Comparison of ENCODE assay signal across 7 cellular contexts in genomic region chr9:136769710-136770191, GRCh38. TPM values are rescaled to one million over a fixed set of nuclear protein-coding genes. Genes with fewer than 3 reads are reported as not detected.
A peak's percentile ranks its signal among the peaks of the same experiment; 100 is the strongest.
DNase-seq lines count a peak whose midpoint lies in the region; ATAC-seq and TF ChIP-seq lines count a peak whose summit lies in the region.
"Had no signal": no experiment of that assay in that cellular context is flagged by ENCODE, and none has a peak within 500 bp of the region (broad histone marks: within the 10 kb centered on the region; RNA-seq: fewer than 3 reads in every experiment).

No MANE protein-coding gene starts in this region.

- peaks cover 0 to 8% of the 10 kb centered on the region in 2 experiments; a peak in 1 of 4 replicates for H3K4me1 ChIP-seq in HCT116 (ENCODE audit: control insufficient read depth in 1 of 2, insufficient read depth in 2 of 2, low read length in 2 of 2)

- H3K27ac ChIP-seq in HCT116 (ENCODE audit: low read depth, low read length) (no peak overlapping the region), WERI-Rb-1 (peak overlapping the region; percentile 58)

- H3K36me3 ChIP-seq in HCT116 (ENCODE audit: control insufficient read depth in 1 of 2, insufficient read depth in 2 of 2, low read length in 2 of 2) (no peaks in the 10 kb centered on the region), WERI-Rb-1 (no peaks in the 10 kb centered on the region)

- H2AFZ ChIP-seq in HCT116 (ENCODE audit: low read depth, low read length, poor library complexity, severe bottlenecking): no peak overlapping the region

- TF ChIP-seq CTCF in HCT116 (IDR thresholded peaks at IDR 0.05 in 2 of 3, conservative IDR thresholded peaks at IDR 0.05 in 1 of 3; ENCODE audit: borderline replicate concordance in 1 of 3, insufficient read depth in 1 of 3, low read depth in 2 of 3, low read length in 2 of 3) (peak; percentile 26 to 70 (median 49); a peak in 4 of 6 replicates), WERI-Rb-1 (IDR thresholded peaks at IDR 0.05; ENCODE audit: low read depth, low read length) (peak; percentile 85), glutamatergic neuron (IDR thresholded peaks at IDR 0.05; ENCODE audit: partially characterized antibody, unreplicated experiment) (peak; percentile 64)

- no peak overlapping the region for H3K4me3 Mint-ChIP-seq in glutamatergic neuron (ENCODE audit: unreplicated experiment)

- H3K36me3 Mint-ChIP-seq in glutamatergic neuron (ENCODE audit: unreplicated experiment): no peaks in the 10 kb centered on the region

- CTCF ChIA-PET in HCT116 (lab: Charles Lee): interaction anchor here (0.7 to 1.7 kb wide), 3 partner anchors 9 to 21 kb away, joined by 3 to 6 read pairs (median 5); partner anchors contain the start of gene TMEM141

- DNase-seq in HCT116 (ENCODE audit: low read depth, low spot score) (no peak), WERI-Rb-1 (peak; percentile 76), glutamatergic neuron (peak; percentile 85)
- DNase-seq in stimulated activated naive CD8-positive, alpha-beta T cell treated with anti-CD3 and anti-CD28 coated beads, Interleukin-15, Interleukin-2, amounts not matched to agents 100 U/mL and 50 U/mL, for 24 hours: peak; percentile 73

- H3K27ac Mint-ChIP-seq in glutamatergic neuron (ENCODE audit: unreplicated experiment): no peak overlapping the region

- RAD21 ChIA-PET in HCT116 (lab: Charles Lee; ENCODE audit: low non-redundant PET in 1 of 2, low total read pairs in 2 of 2, uncharacterized antibody in 2 of 2, unreplicated experiment in 2 of 2): no interaction called here

- intact Hi-C loops in HCT116 (cut with micrococcal nuclease): no loop called here

- TF ChIP-seq POLR2A in HCT116 (IDR thresholded peaks at IDR 0.05; ENCODE audit: borderline replicate concordance, extremely low read depth, insufficient read depth, insufficient read length): no peak

- H3K9me3 ChIP-seq in HCT116 (ENCODE audit: control insufficient read depth in 1 of 2, insufficient read depth in 1 of 2, low read depth in 1 of 2, low read length in 2 of 2) (peaks cover 6 to 16% of the 10 kb centered on the region in 2 experiments; a peak in 2 of 4 replicates), WERI-Rb-1 (ENCODE audit: severe bottlenecking) (peaks cover 12% of the 10 kb centered on the region)

- no peaks in the 10 kb centered on the region for H3K79me2 ChIP-seq in HCT116 (ENCODE audit: insufficient read depth, low read length)

- H3K27me3 ChIP-seq in HCT116 (ENCODE audit: insufficient read depth, low read length) (no peaks in the 10 kb centered on the region), WERI-Rb-1 (ENCODE audit: insufficient read depth, low read depth, severe bottlenecking) (no peaks in the 10 kb centered on the region)

- H3K9ac ChIP-seq in HCT116 (ENCODE audit: low read length): no peak overlapping the region

- H3K4me2 ChIP-seq in HCT116 (ENCODE audit: low read length): peak overlapping the region; percentile 51

- H3K4me3 ChIP-seq in HCT116 (replicated peaks in 1 of 2; ENCODE audit: low read depth in 1 of 2, low read length in 2 of 2): no peak overlapping the region
- H3K4me3 ChIP-seq in WERI-Rb-1 (ENCODE audit: low read depth, low read length): peak overlapping the region; percentile 36

- H3K27me3 Mint-ChIP-seq in glutamatergic neuron (ENCODE audit: unreplicated experiment): peaks cover 6% of the 10 kb centered on the region

- H3K9me2 ChIP-seq in HCT116 (ENCODE audit: insufficient read depth): no peaks in the 10 kb centered on the region

- POLR2A ChIA-PET in HCT116 (lab: Charles Lee): no interaction called here

- no TSS peak for BruUV-seq in HCT116 (replicated peaks; lab: Mats Ljungman, UMichigan)

- no peak for TF ChIP-seq RAD21 in HCT116 (IDR thresholded peaks at IDR 0.05; ENCODE audit: low read depth)

- H3K4me1 Mint-ChIP-seq in glutamatergic neuron (ENCODE audit: low read depth, unreplicated experiment): peaks cover 7% of the 10 kb centered on the region

- no peaks in the 10 kb centered on the region for H4K20me1 ChIP-seq in HCT116 (ENCODE audit: insufficient read depth)

- ATAC-seq in HCT116 (peak; percentile 85), GM19324 (IDR thresholded peaks at IDR 0.05; ENCODE audit: low FRiP score, unreplicated experiment) (no peak), GM18870 (IDR thresholded peaks at IDR 0.05; ENCODE audit: unreplicated experiment) (no peak)
- no peak for ATAC-seq in stimulated activated naive CD8-positive, alpha-beta T cell treated with anti-CD3 and anti-CD28 coated beads, Interleukin-15, Interleukin-2, amounts not matched to agents 100 U/mL and 50 U/mL, for 24 hours

- peaks cover 5% of the 10 kb centered on the region for H3K9me3 Mint-ChIP-seq in glutamatergic neuron (ENCODE audit: unreplicated experiment)

TF ChIP-seq in HCT116, 20 proteins besides CTCF, POLR2A, EP300 and RAD21 (continues in another document):
- no peak for TF ChIP-seq REST (IDR thresholded peaks at IDR 0.05; ENCODE audit: low read depth)
- TF ChIP-seq ELF1 (IDR thresholded peaks at IDR 0.05; ENCODE audit: borderline replicate concordance, low read depth): no peak
- no peak for TF ChIP-seq CEBPB (IDR thresholded peaks at IDR 0.05; ENCODE audit: low read depth)
- no peak for TF ChIP-seq MAX (IDR thresholded peaks at IDR 0.05)
- TF ChIP-seq ATF3 (IDR thresholded peaks at IDR 0.05): no peak
- TF ChIP-seq CBX3 (IDR thresholded peaks at IDR 0.05; ENCODE audit: low read depth): no peak
- TF ChIP-seq YY1 (IDR thresholded peaks at IDR 0.05; ENCODE audit: extremely low read depth, insufficient replicate concordance, low read depth, low read length): no peak
- TF ChIP-seq FOSL1 (IDR thresholded peaks at IDR 0.05; ENCODE audit: low read depth): no peak
- TF ChIP-seq JUND (IDR thresholded peaks at IDR 0.05): no peak
- no peak for TF ChIP-seq SRF (IDR thresholded peaks at IDR 0.05; ENCODE audit: low read depth)
- TF ChIP-seq POLR2AphosphoS5 (IDR thresholded peaks at IDR 0.05; ENCODE audit: low read depth, low read length): no peak
- TF ChIP-seq EZH2 (IDR thresholded peaks at IDR 0.05): no peak
- TF ChIP-seq ZFX (IDR thresholded peaks at IDR 0.05): no peak
- no peak for TF ChIP-seq SIN3A (IDR thresholded peaks at IDR 0.05; ENCODE audit: low read depth)
- TF ChIP-seq EGR1 (IDR thresholded peaks at IDR 0.05; ENCODE audit: low read depth): no peak
- TF ChIP-seq EZH2phosphoT487 (IDR thresholded peaks at IDR 0.05; ENCODE audit: borderline replicate concordance): no peak
- TF ChIP-seq SP1 (IDR thresholded peaks at IDR 0.05; ENCODE audit: low read depth): no peak
- no peak for TF ChIP-seq ZNF274 (IDR thresholded peaks at IDR 0.05; ENCODE audit: low read depth, low read length)

RNA-seq across cellular contexts. Expression of gene LCN15, which starts 5.4 kb away (rescaled TPM):
- total RNA-seq in HCT116 (2021; ENCODE audit: unreplicated experiment) (0.76 TPM), glutamatergic neuron (ENCODE audit: unreplicated experiment) (1.9 TPM)
- 0.07 and 0.08 TPM in 2 replicates for polyA plus RNA-seq in HCT116 (2012)
- total RNA-seq: urinary bladder had no signal
- polyA plus RNA-seq: urinary bladder had no signal

RNA-seq across cellular contexts. Expression of gene LCN8, which starts 11.7 kb away (rescaled TPM):
- not detected for total RNA-seq in HCT116 (2021; ENCODE audit: unreplicated experiment)
- polyA plus RNA-seq in HCT116 (2012): not detected in 2 replicates
- total RNA-seq in glutamatergic neuron (ENCODE audit: unreplicated experiment): not detected
- total RNA-seq: urinary bladder had no signal
- polyA plus RNA-seq: urinary bladder had no signal

RNA-seq across cellular contexts. Expression of gene TMEM141, which starts 21.4 kb away (rescaled TPM):
- total RNA-seq in HCT116 (2021; ENCODE audit: unreplicated experiment) (73.6 TPM), glutamatergic neuron (ENCODE audit: unreplicated experiment) (46.1 TPM)
- polyA plus RNA-seq in HCT116 (2012): 85.5 and 93.7 TPM in 2 replicates

RNA-seq across cellular contexts. Expression of gene LCN6, which starts 21.4 kb away (rescaled TPM):
- not detected for total RNA-seq in HCT116 (2021; ENCODE audit: unreplicated experiment)
- polyA plus RNA-seq in HCT116 (2012): not detected in 2 replicates
- not detected for total RNA-seq in glutamatergic neuron (ENCODE audit: unreplicated experiment)
- total RNA-seq: urinary bladder had no signal

RNA-seq across cellular contexts. Expression of gene CCDC183, which starts 26.4 kb away (rescaled TPM):
- total RNA-seq in HCT116 (2021; ENCODE audit: unreplicated experiment) (2.8 TPM), glutamatergic neuron (ENCODE audit: unreplicated experiment) (20.0 TPM)
- polyA plus RNA-seq in HCT116 (2012): 1.0 and 1.6 TPM in 2 replicates
